In the genomic region with DNA sequence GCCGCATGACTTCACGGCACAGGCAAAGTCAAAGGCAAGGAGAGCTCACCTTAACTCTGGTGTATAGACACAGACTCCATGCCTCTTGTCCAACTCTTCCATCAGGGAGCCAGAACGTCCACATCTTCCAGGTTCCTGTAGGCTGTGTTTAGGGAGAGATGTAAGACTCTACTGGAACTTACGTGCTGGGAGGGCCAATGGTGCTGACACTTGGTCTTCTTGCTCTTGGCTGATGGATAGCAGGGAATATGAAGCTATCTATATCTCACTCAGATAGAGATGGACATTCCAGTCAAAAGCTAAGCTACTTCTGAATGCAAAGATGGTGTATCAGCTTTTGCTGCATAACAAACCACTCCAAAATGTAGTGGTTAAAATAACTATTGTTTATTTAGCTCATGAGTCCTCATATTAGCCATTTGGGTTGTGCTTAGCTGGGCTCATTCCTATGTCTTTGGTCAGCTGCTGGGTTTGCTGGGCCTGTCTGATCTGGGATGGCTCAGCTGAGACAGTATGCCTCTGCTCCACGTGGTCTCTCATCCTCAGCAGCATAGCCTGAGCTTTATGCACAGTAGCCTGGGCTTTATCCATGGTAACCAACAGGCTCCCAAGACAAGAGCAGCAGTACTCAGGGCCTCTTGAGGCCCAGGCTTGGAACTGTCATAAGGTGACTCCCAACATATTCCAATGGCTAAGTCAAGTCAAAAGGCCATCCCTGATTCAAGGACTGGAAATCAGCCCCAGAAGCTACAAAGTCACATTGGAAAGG, we compare ENCODE assay signal across 22 cellular contexts.
DNase-seq lines count a peak whose midpoint lies in the region; ATAC-seq and TF ChIP-seq lines count a peak whose summit lies in the region.
"Had no signal": no experiment of that assay in that cellular context is flagged by ENCODE, and none has a peak within 500 bp of the region (broad histone marks: within the 10 kb centered on the region; RNA-seq: fewer than 3 reads in every experiment).

No MANE protein-coding gene starts in this region.

- DNase-seq in ELR (ENCODE audit: low read depth) = peak; percentile 34
- no peak for DNase-seq in Peyer's patch
- DNase-seq in naive B cell = no peak
- DNase-seq in NCI-H2081 treated with DMSO at 0.1 percent for 48 hours (lab: John Stamatoyannopoulos, UW) = no peak
- DNase-seq in NCI-H510A (lab: John Stamatoyannopoulos, UW) = no peak
- DNase-seq in midbrain (lab: John Stamatoyannopoulos, UW) = no peak
- DNase-seq: activated CD4-positive, alpha-beta T cell treated with anti-CD3 and anti-CD28 coated beads, Interleukin-2, amount 50 U/mL, for 4 hours; activated effector memory CD4-positive, alpha-beta T cell treated with Interleukin-2 at 50 U/mL for 16 hours; activated T-cell treated with anti-CD3 and anti-CD28 coated beads for 4 hours; CD8-positive, alpha-beta T cell; effector CD4-positive, alpha-beta T cell; GDM1; GOT3; NCI-H1092; NCI-H187 treated with DMSO at 0.1 percent for 48 hours; NCI-H2227 treated with DMSO at 0.1 percent for 48 hours; NCI-H748 treated with DMSO at 0.1 percent for 48 hours; stimulated activated CD4-positive, alpha-beta T cell treated with anti-CD3 and anti-CD28 coated beads, Interleukin-2, amount 100 ng/mL, for 24 hours had no signal

- H3K4me1 Mint-ChIP-seq in naive B cell = peaks cover 72 to 91% (median 79%) of the 10 kb centered on the region in 3 donors

- H3K36me3 Mint-ChIP-seq in naive B cell = no peaks in the 10 kb centered on the region
- H3K36me3 Mint-ChIP-seq: CD8-positive, alpha-beta T cell; stimulated activated effector memory CD8-positive, alpha-beta T cell treated with anti-CD3 and anti-CD28 coated beads, Interleukin-12 subunit alpha, Interleukin-12 subunit beta, amount 100 ng/mL, for 72 hours had no signal

- peak overlapping the region in 7 of 8 donors; percentile 33 to 78 (median 66) for H3K4me3 Mint-ChIP-seq in naive B cell
- H3K4me3 Mint-ChIP-seq: CD8-positive, alpha-beta T cell; stimulated activated effector memory CD8-positive, alpha-beta T cell treated with anti-CD3 and anti-CD28 coated beads, Interleukin-12 subunit alpha, Interleukin-12 subunit beta, amount 100 ng/mL, for 72 hours had no signal

- peak overlapping the region in 6 of 11 experiments; percentile 35 to 69 (median 40); a peak in 9 of 22 replicates for H3K9ac ChIP-seq in BLaER1 treated with 17β-estradiol and CSF1 and Interleukin-3, amounts not matched to agents 10 nM and 100 nM

- H3K4me3 ChIP-seq in BLaER1 treated with 17β-estradiol and CSF1 and Interleukin-3, amounts not matched to agents 10 nM and 100 nM = no peak overlapping the region
- H3K4me3 ChIP-seq in Peyer's patch = no peak overlapping the region

- H3K27me3 ChIP-seq in BLaER1 treated with 17β-estradiol and CSF1 and Interleukin-3, amounts not matched to agents 10 nM and 100 nM = peaks cover 0 to 38% (median 0%) of the 10 kb centered on the region in 11 experiments; a peak in 6 of 22 replicates
- no peaks in the 10 kb centered on the region for H3K27me3 ChIP-seq in Peyer's patch

- ATAC-seq in naive B cell (ENCODE audit: low read depth in 2 of 2) (no peak), HG03469 (IDR thresholded peaks at IDR 0.05; ENCODE audit: unreplicated experiment) (no peak)
- ATAC-seq: CD8-positive, alpha-beta T cell; SK-N-SH treated with all-trans-retinoic acid at 6 μM for 48 hours had no signal

- no peak for TF ChIP-seq POLR2A in Peyer's patch (IDR thresholded peaks at IDR 0.05)

- peaks cover 0 to 13% (median 0%) of the 10 kb centered on the region in 11 experiments; a peak in 1 of 22 replicates for H4K20me1 ChIP-seq in BLaER1 treated with 17β-estradiol and CSF1 and Interleukin-3, amounts not matched to agents 10 nM and 100 nM

- H3K27me3 Mint-ChIP-seq in naive B cell = peaks cover 0 to 1% (median 0%) of the 10 kb centered on the region in 3 donors

- H3K4me1 ChIP-seq in BLaER1 treated with 17β-estradiol and CSF1 and Interleukin-3, amounts not matched to agents 10 nM and 100 nM = peaks cover 33 to 81% (median 79%) of the 10 kb centered on the region in 10 experiments
- peaks cover 0 to 20% (median 19%) of the 10 kb centered on the region in 4 donors for H3K4me1 ChIP-seq in Peyer's patch

- peak overlapping the region in 8 of 11 experiments; percentile 39 to 87 (median 71); a peak in 16 of 22 replicates for H3K27ac ChIP-seq in BLaER1 treated with 17β-estradiol and CSF1 and Interleukin-3, amounts not matched to agents 10 nM and 100 nM
- H3K27ac ChIP-seq in Peyer's patch = peak overlapping the region in 3 of 4 donors; percentile 17 to 53 (median 53)

- TF ChIP-seq CTCF in Peyer's patch (IDR thresholded peaks at IDR 0.05) = no peak

- H3K9me3 Mint-ChIP-seq in naive B cell = no peaks in the 10 kb centered on the region
- H3K9me3 Mint-ChIP-seq: CD8-positive, alpha-beta T cell; stimulated activated effector memory CD8-positive, alpha-beta T cell treated with anti-CD3 and anti-CD28 coated beads, Interleukin-12 subunit alpha, Interleukin-12 subunit beta, amount 100 ng/mL, for 72 hours had no signal

- no peaks in the 10 kb centered on the region for H3K36me3 ChIP-seq in BLaER1 treated with 17β-estradiol and CSF1 and Interleukin-3, amounts not matched to agents 10 nM and 100 nM
- H3K36me3 ChIP-seq in Peyer's patch = no peaks in the 10 kb centered on the region

- peak overlapping the region in 5 of 6 donors; percentile 44 to 96 (median 85) for H3K27ac Mint-ChIP-seq in naive B cell
- H3K27ac Mint-ChIP-seq: stimulated activated effector memory CD8-positive, alpha-beta T cell treated with anti-CD3 and anti-CD28 coated beads, Interleukin-12 subunit alpha, Interleukin-12 subunit beta, amount 100 ng/mL, for 72 hours had no signal

- peaks cover 0 to 8% (median 0%) of the 10 kb centered on the region in 11 experiments; a peak in 5 of 22 replicates for H3K9me3 ChIP-seq in BLaER1 treated with 17β-estradiol and CSF1 and Interleukin-3, amounts not matched to agents 10 nM and 100 nM (replicated peaks in 1 of 11)
- no peaks in the 10 kb centered on the region for H3K9me3 ChIP-seq in Peyer's patch

- H3K4me2 ChIP-seq in BLaER1 treated with 17β-estradiol and CSF1 and Interleukin-3, amounts not matched to agents 10 nM and 100 nM = peak overlapping the region; percentile 38 to 98 (median 88); a peak in 20 of 22 replicates
